In genomic region chr20:63290677-63291472, GRCh38 we compare ENCODE assay signal across 1 cellular context.
TF ChIP-seq lines count a peak whose summit lies in the region.

No MANE protein-coding gene starts in this region.

TF ChIP-seq in GM12878, 131 proteins besides CTCF, POLR2A, EP300 and RAD21:
- TF ChIP-seq ELK1 (IDR thresholded peaks at IDR 0.05; ENCODE audit: low read depth, low read length) (no peak), SMC3 (IDR thresholded peaks at IDR 0.05; ENCODE audit: borderline replicate concordance, low read length) (peak; percentile 49; the same call in 1 of the 2 replicates), USF2 (IDR thresholded peaks at IDR 0.05; ENCODE audit: borderline replicate concordance, low read depth, low read length) (no peak), YY1 (IDR thresholded peaks at IDR 0.05; ENCODE audit: low read depth, low read length) (0 out of 2 replicates have a peak, but pooled peaks have one; percentile 38)
